Comparison of ENCODE assay signal across 1 cellular context in genomic region chr17:37797206-37797605, GRCh38.
TF ChIP-seq lines count a peak whose summit lies in the region.

No MANE protein-coding gene starts in this region.

TF ChIP-seq in GM23338, 12 proteins besides CTCF, POLR2A, EP300 and RAD21 (continued from another document):
- TF ChIP-seq, protein P1, sequence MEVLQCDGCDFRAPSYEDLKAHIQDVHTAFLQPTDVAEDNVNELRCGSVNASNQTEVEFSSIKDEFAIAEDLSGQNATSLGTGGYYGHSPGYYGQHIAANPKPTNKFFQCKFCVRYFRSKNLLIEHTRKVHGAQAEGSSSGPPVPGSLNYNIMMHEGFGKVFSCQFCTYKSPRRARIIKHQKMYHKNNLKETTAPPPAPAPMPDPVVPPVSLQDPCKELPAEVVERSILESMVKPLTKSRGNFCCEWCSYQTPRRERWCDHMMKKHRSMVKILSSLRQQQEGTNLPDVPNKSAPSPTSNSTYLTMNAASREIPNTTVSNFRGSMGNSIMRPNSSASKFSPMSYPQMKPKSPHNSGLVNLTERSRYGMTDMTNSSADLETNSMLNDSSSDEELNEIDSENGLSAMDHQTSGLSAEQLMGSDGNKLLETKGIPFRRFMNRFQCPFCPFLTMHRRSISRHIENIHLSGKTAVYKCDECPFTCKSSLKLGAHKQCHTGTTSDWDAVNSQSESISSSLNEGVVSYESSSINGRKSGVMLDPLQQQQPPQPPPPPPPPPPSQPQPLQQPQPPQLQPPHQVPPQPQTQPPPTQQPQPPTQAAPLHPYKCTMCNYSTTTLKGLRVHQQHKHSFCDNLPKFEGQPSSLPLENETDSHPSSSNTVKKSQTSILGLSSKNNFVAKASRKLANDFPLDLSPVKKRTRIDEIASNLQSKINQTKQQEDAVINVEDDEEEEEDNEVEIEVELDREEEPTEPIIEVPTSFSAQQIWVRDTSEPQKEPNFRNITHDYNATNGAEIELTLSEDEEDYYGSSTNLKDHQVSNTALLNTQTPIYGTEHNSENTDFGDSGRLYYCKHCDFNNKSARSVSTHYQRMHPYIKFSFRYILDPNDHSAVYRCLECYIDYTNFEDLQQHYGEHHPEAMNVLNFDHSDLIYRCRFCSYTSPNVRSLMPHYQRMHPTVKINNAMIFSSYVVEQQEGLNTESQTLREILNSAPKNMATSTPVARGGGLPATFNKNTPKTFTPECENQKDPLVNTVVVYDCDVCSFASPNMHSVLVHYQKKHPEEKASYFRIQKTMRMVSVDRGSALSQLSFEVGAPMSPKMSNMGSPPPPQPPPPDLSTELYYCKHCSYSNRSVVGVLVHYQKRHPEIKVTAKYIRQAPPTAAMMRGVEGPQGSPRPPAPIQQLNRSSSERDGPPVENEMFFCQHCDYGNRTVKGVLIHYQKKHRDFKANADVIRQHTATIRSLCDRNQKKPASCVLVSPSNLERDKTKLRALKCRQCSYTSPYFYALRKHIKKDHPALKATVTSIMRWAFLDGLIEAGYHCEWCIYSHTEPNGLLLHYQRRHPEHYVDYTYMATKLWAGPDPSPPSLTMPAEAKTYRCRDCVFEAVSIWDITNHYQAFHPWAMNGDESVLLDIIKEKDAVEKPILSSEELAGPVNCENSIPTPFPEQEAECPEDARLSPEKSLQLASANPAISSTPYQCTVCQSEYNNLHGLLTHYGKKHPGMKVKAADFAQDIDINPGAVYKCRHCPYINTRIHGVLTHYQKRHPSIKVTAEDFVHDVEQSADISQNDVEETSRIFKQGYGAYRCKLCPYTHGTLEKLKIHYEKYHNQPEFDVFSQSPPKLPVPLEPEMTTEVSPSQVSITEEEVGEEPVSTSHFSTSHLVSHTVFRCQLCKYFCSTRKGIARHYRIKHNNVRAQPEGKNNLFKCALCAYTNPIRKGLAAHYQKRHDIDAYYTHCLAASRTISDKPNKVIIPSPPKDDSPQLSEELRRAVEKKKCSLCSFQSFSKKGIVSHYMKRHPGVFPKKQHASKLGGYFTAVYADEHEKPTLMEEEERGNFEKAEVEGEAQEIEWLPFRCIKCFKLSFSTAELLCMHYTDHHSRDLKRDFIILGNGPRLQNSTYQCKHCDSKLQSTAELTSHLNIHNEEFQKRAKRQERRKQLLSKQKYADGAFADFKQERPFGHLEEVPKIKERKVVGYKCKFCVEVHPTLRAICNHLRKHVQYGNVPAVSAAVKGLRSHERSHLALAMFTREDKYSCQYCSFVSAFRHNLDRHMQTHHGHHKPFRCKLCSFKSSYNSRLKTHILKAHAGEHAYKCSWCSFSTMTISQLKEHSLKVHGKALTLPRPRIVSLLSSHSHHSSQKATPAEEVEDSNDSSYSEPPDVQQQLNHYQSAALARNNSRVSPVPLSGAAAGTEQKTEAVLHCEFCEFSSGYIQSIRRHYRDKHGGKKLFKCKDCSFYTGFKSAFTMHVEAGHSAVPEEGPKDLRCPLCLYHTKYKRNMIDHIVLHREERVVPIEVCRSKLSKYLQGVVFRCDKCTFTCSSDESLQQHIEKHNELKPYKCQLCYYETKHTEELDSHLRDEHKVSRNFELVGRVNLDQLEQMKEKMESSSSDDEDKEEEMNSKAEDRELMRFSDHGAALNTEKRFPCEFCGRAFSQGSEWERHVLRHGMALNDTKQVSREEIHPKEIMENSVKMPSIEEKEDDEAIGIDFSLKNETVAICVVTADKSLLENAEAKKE (CRISPR knock-in tag; IDR thresholded peaks at IDR 0.05), result no peak
